ENCODE assay signal across 1 cellular context in the genomic region with DNA sequence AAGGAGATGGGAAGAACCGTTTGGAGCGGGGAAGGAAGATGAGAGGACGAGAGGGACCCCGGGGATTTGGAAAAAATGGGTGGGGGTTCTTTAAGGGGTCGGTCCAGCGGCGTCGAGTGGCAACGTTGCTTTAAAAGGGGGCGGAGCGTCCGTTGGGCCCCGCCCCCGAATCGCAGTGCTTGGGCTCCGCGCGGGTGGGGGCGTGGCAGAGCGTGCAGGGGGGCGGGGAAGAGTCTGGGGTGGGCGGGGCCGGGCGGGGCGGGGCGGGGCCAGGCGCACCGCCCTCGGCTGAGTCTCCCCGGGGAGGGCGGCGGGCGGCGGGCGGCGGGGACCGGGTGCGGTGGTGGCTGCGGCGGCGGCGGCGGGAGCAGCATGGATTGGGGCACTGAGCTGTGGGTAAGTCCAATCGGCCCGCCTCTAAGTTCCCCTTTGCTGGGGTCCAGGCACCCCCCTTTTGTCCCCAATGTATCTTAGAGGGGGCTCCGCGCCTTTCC.
TF ChIP-seq lines count a peak whose summit lies in the region.

A gene with protein sequence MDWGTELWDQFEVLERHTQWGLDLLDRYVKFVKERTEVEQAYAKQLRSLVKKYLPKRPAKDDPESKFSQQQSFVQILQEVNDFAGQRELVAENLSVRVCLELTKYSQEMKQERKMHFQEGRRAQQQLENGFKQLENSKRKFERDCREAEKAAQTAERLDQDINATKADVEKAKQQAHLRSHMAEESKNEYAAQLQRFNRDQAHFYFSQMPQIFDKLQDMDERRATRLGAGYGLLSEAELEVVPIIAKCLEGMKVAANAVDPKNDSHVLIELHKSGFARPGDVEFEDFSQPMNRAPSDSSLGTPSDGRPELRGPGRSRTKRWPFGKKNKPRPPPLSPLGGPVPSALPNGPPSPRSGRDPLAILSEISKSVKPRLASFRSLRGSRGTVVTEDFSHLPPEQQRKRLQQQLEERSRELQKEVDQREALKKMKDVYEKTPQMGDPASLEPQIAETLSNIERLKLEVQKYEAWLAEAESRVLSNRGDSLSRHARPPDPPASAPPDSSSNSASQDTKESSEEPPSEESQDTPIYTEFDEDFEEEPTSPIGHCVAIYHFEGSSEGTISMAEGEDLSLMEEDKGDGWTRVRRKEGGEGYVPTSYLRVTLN (plus strand): TSS at position 291 of the 494 bp plus-strand sequence. CDS start 82 bp downstream, at position 373.

TF ChIP-seq in GM12878, 131 proteins besides CTCF, POLR2A, EP300 and RAD21 (continued from another document):
- TF ChIP-seq, protein P1, sequence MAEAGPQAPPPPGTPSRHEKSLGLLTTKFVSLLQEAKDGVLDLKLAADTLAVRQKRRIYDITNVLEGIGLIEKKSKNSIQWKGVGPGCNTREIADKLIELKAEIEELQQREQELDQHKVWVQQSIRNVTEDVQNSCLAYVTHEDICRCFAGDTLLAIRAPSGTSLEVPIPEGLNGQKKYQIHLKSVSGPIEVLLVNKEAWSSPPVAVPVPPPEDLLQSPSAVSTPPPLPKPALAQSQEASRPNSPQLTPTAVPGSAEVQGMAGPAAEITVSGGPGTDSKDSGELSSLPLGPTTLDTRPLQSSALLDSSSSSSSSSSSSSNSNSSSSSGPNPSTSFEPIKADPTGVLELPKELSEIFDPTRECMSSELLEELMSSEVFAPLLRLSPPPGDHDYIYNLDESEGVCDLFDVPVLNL (IDR thresholded peaks at IDR 0.05; ENCODE audit: low read depth, low read length), result no peak
- no peak for TF ChIP-seq ZNF207 (IDR thresholded peaks at IDR 0.05; ENCODE audit: borderline replicate concordance)
- TF ChIP-seq ZBTB11 (CRISPR knock-in tag; IDR thresholded peaks at IDR 0.05), result no peak
- no peak for TF ChIP-seq SREBF2 (IDR thresholded peaks at IDR 0.05; ENCODE audit: low read length)
- no peak for TF ChIP-seq GABPA (IDR thresholded peaks at IDR 0.05; ENCODE audit: low read depth)
- no peak for TF ChIP-seq ZNF592 (IDR thresholded peaks at IDR 0.05)
